12 cellular contexts compared by ENCODE assay signal in genomic region chr18:37449618-37450017, GRCh38.
"Had no signal": no experiment of that assay in that cellular context is flagged by ENCODE, and none has a peak within 500 bp of the region (broad histone marks: within the 10 kb centered on the region; RNA-seq: fewer than 3 reads in every experiment).

No MANE protein-coding gene starts in this region.

- H3K4me1 Mint-ChIP-seq: activated naive CD4-positive, alpha-beta T cell treated with anti-CD3 and anti-CD28 coated beads, Interleukin-2, amount 50 U/mL, for 24 hours had no signal

- H3K4me3 Mint-ChIP-seq: activated naive CD4-positive, alpha-beta T cell treated with anti-CD3 and anti-CD28 coated beads, Interleukin-2, amount 50 U/mL, for 24 hours; naive thymus-derived CD4-positive, alpha-beta T cell had no signal

- H3K27ac Mint-ChIP-seq: activated naive CD4-positive, alpha-beta T cell treated with anti-CD3 and anti-CD28 coated beads, Interleukin-2, amount 50 U/mL, for 24 hours; activated T-cell treated with anti-CD3 and anti-CD28 coated beads, Interleukin-2, amount 50 U/mL, for 72 hours; naive thymus-derived CD4-positive, alpha-beta T cell had no signal

- ATAC-seq: activated T-cell treated with anti-CD3 and anti-CD28 coated beads, Interleukin-2, amount 50 U/mL, for 72 hours; gastroesophageal sphincter; naive thymus-derived CD4-positive, alpha-beta T cell had no signal

- H3K27me3 Mint-ChIP-seq: activated naive CD4-positive, alpha-beta T cell treated with anti-CD3 and anti-CD28 coated beads, Interleukin-2, amount 50 U/mL, for 24 hours had no signal

- H3K36me3 Mint-ChIP-seq: activated naive CD4-positive, alpha-beta T cell treated with anti-CD3 and anti-CD28 coated beads, Interleukin-2, amount 50 U/mL, for 24 hours; naive thymus-derived CD4-positive, alpha-beta T cell had no signal

- H3K9me3 Mint-ChIP-seq: activated naive CD4-positive, alpha-beta T cell treated with anti-CD3 and anti-CD28 coated beads, Interleukin-2, amount 50 U/mL, for 24 hours; activated T-cell treated with anti-CD3 and anti-CD28 coated beads, Interleukin-2, amount 50 U/mL, for 72 hours had no signal

- DNase-seq: activated CD4-positive, alpha-beta T cell treated with anti-CD3 and anti-CD28 coated beads for 1 hour; activated CD4-positive, alpha-beta T cell treated with anti-CD3 and anti-CD28 coated beads, Interleukin-2, amount 50 U/mL, for 4 hours; activated effector memory CD4-positive, alpha-beta T cell treated with anti-CD3 and anti-CD28 coated beads, Interleukin-2, amount 50 U/mL, for 16 hours; activated T-cell treated with anti-CD3 and anti-CD28 coated beads, Interleukin-2, amount 50 U/mL, for 72 hours; cerebellar nuclear complex; effector CD4-positive, alpha-beta T cell; left ventricle myocardium superior; naive thymus-derived CD4-positive, alpha-beta T cell; stimulated activated CD8-positive, alpha-beta memory T cell treated with anti-CD3 and anti-CD28 coated beads, Interleukin-4, amount 100 ng/mL, for 48 hours; stimulated activated naive CD4-positive, alpha-beta T cell had no signal
